ENCODE assay signal across 8 cellular contexts in the genomic region with DNA sequence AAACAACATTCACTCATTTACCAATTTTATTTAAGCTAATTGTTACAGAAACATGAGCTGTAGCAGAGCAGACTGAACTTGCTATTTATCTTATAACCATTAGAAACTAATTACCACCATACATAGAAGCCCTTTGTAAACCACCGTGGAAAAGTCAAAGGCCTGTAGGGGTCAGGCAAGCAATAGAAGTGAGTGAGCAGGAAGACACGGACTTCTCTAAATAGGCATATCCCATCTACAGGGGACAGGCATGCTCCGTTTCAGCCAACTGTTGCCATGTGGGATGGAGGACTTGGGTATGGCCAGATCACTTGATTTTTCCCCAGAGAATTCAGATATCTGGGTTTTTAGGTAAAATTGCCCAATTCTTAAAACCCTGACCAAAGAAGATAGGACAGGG. TPM values are rescaled to one million over a fixed set of nuclear protein-coding genes. Genes with fewer than 3 reads are reported as not detected.
DNase-seq lines count a peak whose midpoint lies in the region; ATAC-seq, FAIRE-seq and TF ChIP-seq lines count a peak whose summit lies in the region.

No MANE protein-coding gene starts in this region.

- DNase-seq in PC-9: no peak
- DNase-seq in cardiac muscle cell (ENCODE audit: low read depth in 1 of 2, low spot score in 1 of 2): peak; percentile 46 to 57
- DNase-seq in NCI-H187 (lab: John Stamatoyannopoulos, UW): no peak
- no peak for DNase-seq in stimulated activated CD4-positive, alpha-beta T cell treated with anti-CD3 and anti-CD28 coated beads, Interleukin-12 subunit alpha, Interleukin-12 subunit beta, amount 100 ng/mL, for 4 hours

- CTCF ChIA-PET in PC-9 (lab: Charles Lee): no interaction called here

- ATAC-seq in GM18511 (IDR thresholded peaks at IDR 0.05; ENCODE audit: unreplicated experiment) (peak; percentile 20), HG03175 (IDR thresholded peaks at IDR 0.05; ENCODE audit: unreplicated experiment) (no peak), GM18858 (IDR thresholded peaks at IDR 0.05; ENCODE audit: unreplicated experiment) (no peak)

- 0 out of 2 replicates have a peak, but pooled peaks have one; percentile 11 for TF ChIP-seq CTCF in PC-9 (conservative IDR thresholded peaks at IDR 0.05)
- peak; percentile 35 for TF ChIP-seq CTCF in cardiac muscle cell (IDR thresholded peaks at IDR 0.05; ENCODE audit: low read depth, low read length)

- H3K79me2 ChIP-seq in PC-9 (ENCODE audit: low read depth): no peaks in the 10 kb centered on the region

- no peaks in the 10 kb centered on the region for H3K9me3 ChIP-seq in PC-9 (ENCODE audit: insufficient read depth, low read depth)
- no peaks in the 10 kb centered on the region for H3K9me3 ChIP-seq in cardiac muscle cell (ENCODE audit: low read depth)

- H3K4me1 ChIP-seq in PC-9 (replicated peaks; ENCODE audit: insufficient read depth) (no peaks in the 10 kb centered on the region), cardiac muscle cell (ENCODE audit: low read depth) (peaks cover 2% of the 10 kb centered on the region)

- H3K27me3 ChIP-seq in PC-9 (ENCODE audit: insufficient read depth, low read depth) (no peaks in the 10 kb centered on the region), cardiac muscle cell (no peaks in the 10 kb centered on the region)

- H2AFZ ChIP-seq in PC-9: no peak overlapping the region

- H3K27ac ChIP-seq in PC-9: no peak overlapping the region
- no peak overlapping the region for H3K27ac ChIP-seq in cardiac muscle cell

- H4K20me1 ChIP-seq in PC-9 (ENCODE audit: insufficient read depth): no peaks in the 10 kb centered on the region

- H3K9me2 ChIP-seq in PC-9 (ENCODE audit: insufficient read depth): no peaks in the 10 kb centered on the region

- no peaks in the 10 kb centered on the region for H3F3A ChIP-seq in PC-9 (ENCODE audit: insufficient read depth, low read depth)

- POLR2A ChIA-PET in PC-9 (lab: Charles Lee; ENCODE audit: unreplicated experiment): no interaction called here

- no peak overlapping the region for H3K4me3 ChIP-seq in PC-9
- no peak overlapping the region for H3K4me3 ChIP-seq in cardiac muscle cell

- intact Hi-C loops in PC-9 (cut with micrococcal nuclease; ENCODE audit: unreplicated experiment): loop anchor here (5.0 to 10.0 kb wide), 4 partner anchors 315 to 1340 kb away; partner anchors contain the start of gene SLC12A2

- H3K36me3 ChIP-seq in PC-9 (ENCODE audit: low read depth): no peaks in the 10 kb centered on the region
- H3K36me3 ChIP-seq in cardiac muscle cell: no peaks in the 10 kb centered on the region

- peak; percentile 75 for FAIRE-seq in A204.1 (lab: Jason Lieb, UNC)

- BruUV-seq in PC-9 (replicated peaks; lab: Mats Ljungman, UMichigan): no TSS peak

- H3K4me2 ChIP-seq in PC-9: no peak overlapping the region

RNA-seq across cellular contexts. Expression of gene PRRC1, which starts 44.8 kb away (rescaled TPM):
- total RNA-seq in PC-9 (2021) (43.2 and 43.7 TPM in 2 replicates), cardiac muscle cell (31.9 and 36.2 TPM in 2 replicates)
- 32.6 and 33.9 TPM in 2 replicates for polyA plus RNA-seq in cardiac muscle cell

Comparison
In these comparisons a context has a peak if more than half of its experiments do, and no peak if none do; other contexts are left out.
1. DNase-seq: peak in cardiac muscle cell (2 of 2); none in PC-9 (0 of 2), NCI-H187 (0 of 2) and stimulated activated CD4-positive, alpha-beta T cell treated with anti-CD3 and anti-CD28 coated beads, Interleukin-12 subunit alpha, Interleukin-12 subunit beta, amount 100 ng/mL, for 4 hours (single experiment).